22 cellular contexts compared by ENCODE assay signal in genomic region chr22:44707178-44707577, GRCh38. TPM values are rescaled to one million over a fixed set of nuclear protein-coding genes. Genes with fewer than 3 reads are reported as not detected.
DNase-seq lines count a peak whose midpoint lies in the region; ATAC-seq and TF ChIP-seq lines count a peak whose summit lies in the region.
"Had no signal": no experiment of that assay in that cellular context is flagged by ENCODE, and none has a peak within 500 bp of the region (broad histone marks: within the 10 kb centered on the region; RNA-seq: fewer than 3 reads in every experiment).

No MANE protein-coding gene starts in this region.

- CTCF ChIA-PET in CD8-positive, alpha-beta T cell (lab: Charles Lee), result interaction anchor here (1.4 kb wide), 1 partner anchor 9 kb away, joined by 6 read pairs; no protein-coding TSS in a partner anchor

- peak overlapping the region; percentile 84 for H2AK5ac ChIP-seq in neuronal stem cell (ENCODE audit: low read depth, low read length)

- H3K27ac ChIP-seq in CD8-positive, alpha-beta T cell (ENCODE audit: low read depth, low read length), result no peak overlapping the region
- H3K27ac ChIP-seq in neuronal stem cell (replicated peaks; ENCODE audit: low read length), result no peak overlapping the region
- H3K27ac ChIP-seq in colonic mucosa, result no peak overlapping the region
- H3K27ac ChIP-seq: C4-2B, KMS-11, SK-N-MC had no signal

- H3K9me3 Mint-ChIP-seq in CD8-positive, alpha-beta T cell, result no peaks in the 10 kb centered on the region
- H3K9me3 Mint-ChIP-seq: HFFc6, IgD-negative memory B cell had no signal

- H2BK15ac ChIP-seq in neuronal stem cell (ENCODE audit: low read length), result no peak overlapping the region

- H3K27me3 Mint-ChIP-seq in CD8-positive, alpha-beta T cell (ENCODE audit: low read depth), result no peaks in the 10 kb centered on the region
- no peaks in the 10 kb centered on the region for H3K27me3 Mint-ChIP-seq in T-helper 17 cell
- H3K27me3 Mint-ChIP-seq: IgD-negative memory B cell had no signal

- peak overlapping the region; percentile 49 for H2BK5ac ChIP-seq in neuronal stem cell (ENCODE audit: low read length)

- peaks cover 64% of the 10 kb centered on the region for H3K4me1 Mint-ChIP-seq in CD8-positive, alpha-beta T cell (ENCODE audit: low read depth)
- H3K4me1 Mint-ChIP-seq in T-helper 17 cell, result peaks cover 26% of the 10 kb centered on the region

- POLR2A ChIA-PET in CD8-positive, alpha-beta T cell (lab: Charles Lee), result interaction anchor here (0.8 kb wide), 1 partner anchor 27 kb away, joined by 3 read pairs; no protein-coding TSS in a partner anchor

- no peak overlapping the region for H3K18ac ChIP-seq in neuronal stem cell (ENCODE audit: low read length)

- H2BK120ac ChIP-seq in neuronal stem cell (ENCODE audit: low read depth, low read length), result no peak overlapping the region

- H3K4me2 ChIP-seq in neuronal stem cell (ENCODE audit: insufficient read depth, low read length, poor library complexity, severe bottlenecking), result no peak overlapping the region
- H3K4me2 ChIP-seq: KMS-11 had no signal

- H4K91ac ChIP-seq in neuronal stem cell (ENCODE audit: low read depth, low read length, poor library complexity), result no peak overlapping the region

- H3K36me3 Mint-ChIP-seq in CD8-positive, alpha-beta T cell, result peaks cover 14% of the 10 kb centered on the region
- H3K36me3 Mint-ChIP-seq in T-helper 17 cell (ENCODE audit: low read depth), result no peaks in the 10 kb centered on the region

- DNase-seq in BE2C (peak; percentile 10), T-helper 17 cell (no peak), neuronal stem cell (ENCODE audit: low spot score) (no peak), colonic mucosa (no peak), superior temporal gyrus (ENCODE audit: extremely low spot score) (no peak), cardiac septum (ENCODE audit: low spot score) (no peak)
- peak in 1 of 7 experiments; percentile 14 for DNase-seq in CD8-positive, alpha-beta T cell
- DNase-seq in activated naive CD4-positive, alpha-beta T cell treated with anti-CD3 and anti-CD28 coated beads, Interleukin-2, amount 50 U/mL, for 16 hours, result no peak
- DNase-seq: DMS153, DND-41, H7, MM.1S, NCI-H2029, NCI-H446 treated with DMSO at 0.1 percent for 48 hours, NCI-H526, RPMI8226, SHP77 treated with DMSO at 0.1 percent for 48 hours had no signal

- H3K23ac ChIP-seq in neuronal stem cell (ENCODE audit: low read depth, low read length, poor library complexity), result peak overlapping the region; percentile 73

- no peak overlapping the region for H3K4ac ChIP-seq in neuronal stem cell (ENCODE audit: low read length)

- H3K9ac ChIP-seq in neuronal stem cell (ENCODE audit: low read depth, low read length, poor library complexity), result peak overlapping the region; percentile 21
- H3K9ac ChIP-seq in colonic mucosa (ENCODE audit: low read depth in 2 of 2, low read length in 2 of 2), result peak overlapping the region in 1 of 2 donors; percentile 23
- H3K9ac ChIP-seq: KMS-11 had no signal

- no peak overlapping the region for H4K8ac ChIP-seq in neuronal stem cell (ENCODE audit: low read depth, low read length)

- peaks cover 14% of the 10 kb centered on the region for H3K27me3 ChIP-seq in BE2C
- no peaks in the 10 kb centered on the region for H3K27me3 ChIP-seq in CD8-positive, alpha-beta T cell (ENCODE audit: insufficient read depth, low read length)
- peaks cover 0 to 42% (median 3%) of the 10 kb centered on the region in 3 experiments for H3K27me3 ChIP-seq in neuronal stem cell (ENCODE audit: control insufficient read depth in 3 of 3, insufficient read depth in 3 of 3, low read depth in 1 of 3, low read length in 3 of 3)
- H3K27me3 ChIP-seq in colonic mucosa, result no peaks in the 10 kb centered on the region

- no peak overlapping the region for H3K4me3 Mint-ChIP-seq in CD8-positive, alpha-beta T cell
- no peak overlapping the region for H3K4me3 Mint-ChIP-seq in T-helper 17 cell
- H3K4me3 Mint-ChIP-seq: HFFc6, IgD-negative memory B cell had no signal

- no peak for TF ChIP-seq CTCF in BE2C (IDR thresholded peaks at IDR 0.05; ENCODE audit: low read depth, low read length)
- no peak for TF ChIP-seq CTCF in CD8-positive, alpha-beta T cell (IDR thresholded peaks at IDR 0.05)
- TF ChIP-seq CTCF in colonic mucosa (IDR thresholded peaks at IDR 0.05), result no peak

- no peaks in the 10 kb centered on the region for H3K36me3 ChIP-seq in BE2C
- no peaks in the 10 kb centered on the region for H3K36me3 ChIP-seq in CD8-positive, alpha-beta T cell (ENCODE audit: insufficient read depth, low read length)
- H3K36me3 ChIP-seq in neuronal stem cell (replicated peaks in 1 of 2; ENCODE audit: control insufficient read depth in 2 of 2, insufficient read depth in 2 of 2, low read length in 2 of 2), result no peaks in the 10 kb centered on the region
- H3K36me3 ChIP-seq in colonic mucosa, result no peaks in the 10 kb centered on the region

- no CpG with 5 or more reads among the region's 10 CpGs for WGBS in neuronal stem cell (ENCODE audit: extremely low coverage in 2 of 2, insufficient read length in 2 of 2, insufficient replicate concordance in 1 of 2), 2 donors

- no peaks in the 10 kb centered on the region; the same call in 1 of the 2 replicates for H3K4me1 ChIP-seq in BE2C
- H3K4me1 ChIP-seq in CD8-positive, alpha-beta T cell (ENCODE audit: insufficient read depth, low read length), result peaks cover 87% of the 10 kb centered on the region
- H3K4me1 ChIP-seq in neuronal stem cell (ENCODE audit: control insufficient read depth in 2 of 2, insufficient read depth in 1 of 2, low read depth in 1 of 2, low read length in 2 of 2), result peaks cover 10 to 17% of the 10 kb centered on the region in 2 donors
- H3K4me1 ChIP-seq in colonic mucosa, result peaks cover 20% of the 10 kb centered on the region

- no peak overlapping the region for H2AFZ ChIP-seq in neuronal stem cell (ENCODE audit: low read length)

- H3K14ac ChIP-seq in neuronal stem cell (ENCODE audit: low read length), result no peak overlapping the region

- H3K9me3 ChIP-seq in BE2C (no peaks in the 10 kb centered on the region), T-helper 17 cell (ENCODE audit: control insufficient read depth, low read length, poor library complexity, severe bottlenecking) (no peaks in the 10 kb centered on the region), neuronal stem cell (replicated peaks in 1 of 2; ENCODE audit: control insufficient read depth in 2 of 2, insufficient read depth in 1 of 2, low read depth in 1 of 2, low read length in 2 of 2) (peaks cover 0 to 4% of the 10 kb centered on the region in 2 donors), colonic mucosa (no peaks in the 10 kb centered on the region)
- no peaks in the 10 kb centered on the region for H3K9me3 ChIP-seq in CD8-positive, alpha-beta T cell (ENCODE audit: low read length)

- no peak for ATAC-seq in CD8-positive, alpha-beta T cell
- no peak for ATAC-seq in T-helper 17 cell

- intact Hi-C loops in CD8-positive, alpha-beta T cell (cut with DNase I, micrococcal nuclease), result loop anchor here (10.0 kb wide), 3 partner anchors 458 to 968 kb away; partner anchors contain the start of genes ATXN10 (in 1 of the 2), NUP50 (in 1 of the 2) and PARVG (in 1 of the 2)
- intact Hi-C loops in colonic mucosa (cut with DNase I), result no loop called here
- intact Hi-C loops in cardiac septum (cut with DNase I), result no loop called here

- H3K79me1 ChIP-seq in neuronal stem cell (ENCODE audit: low read depth, low read length), result peaks cover 9% of the 10 kb centered on the region

- peak overlapping the region; percentile 37 for H3K27ac Mint-ChIP-seq in CD8-positive, alpha-beta T cell
- peak overlapping the region; percentile 32 for H3K27ac Mint-ChIP-seq in T-helper 17 cell

- H2BK12ac ChIP-seq in neuronal stem cell (ENCODE audit: low read length), result no peak overlapping the region

- H3K4me3 ChIP-seq in BE2C (ENCODE audit: low read depth, low read length), result no peak overlapping the region
- H3K4me3 ChIP-seq in CD8-positive, alpha-beta T cell (ENCODE audit: low read depth, low read length), result no peak overlapping the region
- H3K4me3 ChIP-seq in neuronal stem cell (ENCODE audit: low read length in 2 of 2), result no peak overlapping the region
- no peak overlapping the region for H3K4me3 ChIP-seq in colonic mucosa
- H3K4me3 ChIP-seq: SK-N-MC had no signal

RNA-seq across cellular contexts. Expression of gene PRR5, which starts 5.2 kb away (rescaled TPM):
- 8.3 TPM for polyA plus RNA-seq in BE2C (2012; ENCODE audit: insufficient read depth, insufficient read length, low read depth)
- 10 to 100 TPM; 47.6 to 49.3 TPM for total RNA-seq in CD8-positive, alpha-beta T cell
- total RNA-seq in T-helper 17 cell (10 to 100 TPM; 51.8 to 52.2 TPM), colonic mucosa (10 to 100 TPM; 21.2 to 45.8 TPM), cardiac septum (3.2 TPM)
- 14.6 TPM for polyA plus RNA-seq in neuronal stem cell (2013, experiment 1 of 2)
- polyA plus RNA-seq in neuronal stem cell (2013, experiment 2 of 2), result 14.4 TPM

RNA-seq across cellular contexts. Expression of gene ARHGAP8, which starts 45.2 kb away (rescaled TPM):
- polyA plus RNA-seq in BE2C (2012; ENCODE audit: insufficient read depth, insufficient read length, low read depth), result not detected
- 10 to 100 TPM; 14.4 to 15.4 TPM for total RNA-seq in CD8-positive, alpha-beta T cell
- total RNA-seq in T-helper 17 cell, result 1 to 10 TPM; 4.7 to 7.1 TPM
- polyA plus RNA-seq in neuronal stem cell (2013, experiment 1 of 2), result 4.1 TPM
- polyA plus RNA-seq in neuronal stem cell (2013, experiment 2 of 2), result 4.2 TPM
- 10 to 100 TPM; 38.4 to 69.9 TPM for total RNA-seq in colonic mucosa
- 0.19 TPM for total RNA-seq in cardiac septum
- total RNA-seq: HFFc6 had no signal
- polyA plus RNA-seq: IgD-negative memory B cell had no signal

Comparison
In these comparisons a context has a peak if more than half of its experiments do, and no peak if none do; other contexts are left out.
1. intact Hi-C loops: an anchor here in CD8-positive, alpha-beta T cell (10.0 kb wide); none called in colonic mucosa and cardiac septum.